ENCODE assay signal across 8 cellular contexts in the genomic region with DNA sequence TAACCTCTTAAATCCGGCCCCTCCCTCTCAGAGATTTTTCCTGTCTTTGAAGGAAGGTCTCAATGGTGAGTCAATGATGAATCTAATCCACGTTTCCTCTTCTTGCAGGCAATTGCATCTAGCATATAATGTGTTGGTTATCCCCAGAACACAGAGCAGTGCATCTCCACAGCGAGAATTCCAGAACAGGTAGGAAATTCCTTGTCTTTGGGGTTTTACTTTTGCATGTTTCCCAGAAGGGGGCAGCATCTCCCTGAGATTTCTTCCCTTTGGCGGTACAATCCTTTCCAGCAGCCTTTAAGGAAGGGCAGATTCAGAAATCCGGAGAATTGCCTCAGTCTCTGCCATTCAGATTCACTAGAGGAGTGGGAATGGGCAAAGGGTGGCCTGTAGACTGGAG.
DNase-seq lines count a peak whose midpoint lies in the region; ATAC-seq and TF ChIP-seq lines count a peak whose summit lies in the region.

No MANE protein-coding gene starts in this region.

- H3K27me3 ChIP-seq in SU-DHL-6 (ENCODE audit: low read length), result no peaks in the 10 kb centered on the region
- H3K27me3 ChIP-seq in cardiac muscle cell, result no peaks in the 10 kb centered on the region

- H3K9me3 Mint-ChIP-seq in activated CD4-positive, alpha-beta T cell treated with anti-CD3 and anti-CD28 coated beads, Interleukin-2, amount 10 ng/mL, durations not matched to agents 7 days and 5 days, result no peaks in the 10 kb centered on the region

- TF ChIP-seq CTCF in C4-2B (conservative IDR thresholded peaks at IDR 0.05) (peak; percentile 79), SU-DHL-6 (IDR thresholded peaks at IDR 0.05; ENCODE audit: insufficient read depth, low read length, poor library complexity, severe bottlenecking) (peak; percentile 16), cardiac muscle cell (IDR thresholded peaks at IDR 0.05; ENCODE audit: low read depth, low read length) (peak; percentile 71)

- H4K20me1 ChIP-seq in SU-DHL-6 (ENCODE audit: low read depth, low read length), result no peaks in the 10 kb centered on the region

- ATAC-seq in GM19455 (IDR thresholded peaks at IDR 0.05; ENCODE audit: unreplicated experiment) (no peak), GM18867 (IDR thresholded peaks at IDR 0.05; ENCODE audit: unreplicated experiment) (no peak)

- CTCF ChIA-PET in activated CD4-positive, alpha-beta T cell treated with anti-CD3 and anti-CD28 coated beads, Interleukin-2, amount 10 ng/mL, durations not matched to agents 7 days and 5 days (lab: Charles Lee), result no interaction called here

- H3K4me1 Mint-ChIP-seq in activated CD4-positive, alpha-beta T cell treated with anti-CD3 and anti-CD28 coated beads, Interleukin-2, amount 10 ng/mL, durations not matched to agents 7 days and 5 days, result no peaks in the 10 kb centered on the region

- no peaks in the 10 kb centered on the region for H3K36me3 Mint-ChIP-seq in activated CD4-positive, alpha-beta T cell treated with anti-CD3 and anti-CD28 coated beads, Interleukin-2, amount 10 ng/mL, durations not matched to agents 7 days and 5 days (ENCODE audit: low read depth)

- DNase-seq in HK-2 (ENCODE audit: unreplicated experiment) (peak; percentile 17), cardiac muscle cell (ENCODE audit: low read depth in 1 of 2, low spot score in 1 of 2) (peak; percentile 61 to 71), skeletal muscle cell (ENCODE audit: low read depth) (peak; percentile 7)
- no peak for DNase-seq in activated CD4-positive, alpha-beta T cell treated with anti-CD3 and anti-CD28 coated beads, Interleukin-2, amount 10 ng/mL, durations not matched to agents 7 days and 5 days

- H3K4me3 Mint-ChIP-seq in activated CD4-positive, alpha-beta T cell treated with anti-CD3 and anti-CD28 coated beads, Interleukin-2, amount 10 ng/mL, durations not matched to agents 7 days and 5 days, result no peak overlapping the region

- H3K9ac ChIP-seq in SU-DHL-6 (ENCODE audit: low read length), result no peak overlapping the region

- H3K9me3 ChIP-seq in SU-DHL-6 (ENCODE audit: insufficient read depth, low read length) (no peaks in the 10 kb centered on the region), cardiac muscle cell (ENCODE audit: low read depth) (no peaks in the 10 kb centered on the region)

- no peak overlapping the region for H3K27ac Mint-ChIP-seq in activated CD4-positive, alpha-beta T cell treated with anti-CD3 and anti-CD28 coated beads, Interleukin-2, amount 10 ng/mL, durations not matched to agents 7 days and 5 days

- no peaks in the 10 kb centered on the region for H3F3A ChIP-seq in SU-DHL-6 (ENCODE audit: insufficient read depth)

- POLR2A ChIA-PET in activated CD4-positive, alpha-beta T cell treated with anti-CD3 and anti-CD28 coated beads, Interleukin-2, amount 10 ng/mL, durations not matched to agents 7 days and 5 days (lab: Charles Lee), result no interaction called here

- no peak overlapping the region for H2AFZ ChIP-seq in SU-DHL-6 (ENCODE audit: low read depth, low read length, severe bottlenecking)

- H3K79me2 ChIP-seq in SU-DHL-6 (ENCODE audit: insufficient read depth, low read length), result no peaks in the 10 kb centered on the region

- H3K4me3 ChIP-seq in SU-DHL-6 (ENCODE audit: insufficient read depth, low read length, poor library complexity, severe bottlenecking) (no peak overlapping the region), cardiac muscle cell (no peak overlapping the region), skeletal muscle cell (ENCODE audit: low read depth, low read length) (no peak overlapping the region)

- no peaks in the 10 kb centered on the region for H3K27me3 Mint-ChIP-seq in activated CD4-positive, alpha-beta T cell treated with anti-CD3 and anti-CD28 coated beads, Interleukin-2, amount 10 ng/mL, durations not matched to agents 7 days and 5 days

- H3K4me1 ChIP-seq in cardiac muscle cell (ENCODE audit: low read depth), result peaks cover 22% of the 10 kb centered on the region

- no peaks in the 10 kb centered on the region for H3K9me2 ChIP-seq in SU-DHL-6 (replicated peaks; ENCODE audit: insufficient read depth, low read length)

- H3K36me3 ChIP-seq in SU-DHL-6 (ENCODE audit: low read length) (no peaks in the 10 kb centered on the region), cardiac muscle cell (no peaks in the 10 kb centered on the region)

- H3K27ac ChIP-seq in C4-2B (no peak overlapping the region), SU-DHL-6 (ENCODE audit: low read depth, low read length) (no peak overlapping the region), cardiac muscle cell (peak overlapping the region; percentile 98)

- H3K4me2 ChIP-seq in SU-DHL-6 (ENCODE audit: low read depth, low read length, poor library complexity, severe bottlenecking), result no peak overlapping the region

Comparison
In these comparisons a context has a peak if more than half of its experiments do, and no peak if none do; other contexts are left out.
1. CTCF ChIP-seq: peak in every context shown above with its lines; median percentile 79 in C4-2B; 71 in cardiac muscle cell; 16 in SU-DHL-6.